13 cellular contexts compared by ENCODE assay signal in the genomic region with DNA sequence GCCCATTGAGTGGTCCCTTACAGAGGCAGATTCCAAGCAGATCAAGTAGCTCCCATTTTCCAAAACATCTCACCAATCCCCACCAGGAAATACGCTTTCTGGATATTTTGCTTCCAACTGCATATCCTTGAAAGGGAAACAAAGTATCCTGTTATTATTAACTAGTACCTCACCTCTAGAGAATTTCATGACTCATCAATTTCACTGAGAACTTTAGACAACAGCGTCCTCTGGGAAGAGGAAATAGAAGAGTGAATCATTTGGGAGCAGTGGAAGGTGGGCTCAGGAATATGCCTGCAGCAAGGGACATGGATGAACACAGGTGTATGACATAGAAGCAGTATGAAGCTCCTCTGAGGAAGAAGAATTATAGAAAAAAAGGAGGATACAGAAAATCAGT.
DNase-seq lines count a peak whose midpoint lies in the region; ATAC-seq and TF ChIP-seq lines count a peak whose summit lies in the region.
"Had no signal": no experiment of that assay in that cellular context is flagged by ENCODE, and none has a peak within 500 bp of the region (broad histone marks: within the 10 kb centered on the region; RNA-seq: fewer than 3 reads in every experiment).

No MANE protein-coding gene starts in this region.

- peak; percentile 75 for ATAC-seq in esophagus mucosa
- no peak for ATAC-seq in GM18498 (IDR thresholded peaks at IDR 0.05; ENCODE audit: unreplicated experiment)

- H3K27ac ChIP-seq in SJSA1 (peak overlapping the region; percentile 70), osteoblast (ENCODE audit: low read depth, low read length) (no peak overlapping the region)

- no peak for TF ChIP-seq CTCF in osteoblast (IDR thresholded peaks at IDR 0.05; ENCODE audit: extremely low read depth, low read depth, low read length)

- H3K4me3 ChIP-seq in SJSA1 (no peak overlapping the region), osteoblast (ENCODE audit: insufficient read depth, low read length) (no peak overlapping the region)

- no peaks in the 10 kb centered on the region for H4K20me1 ChIP-seq in osteoblast (ENCODE audit: insufficient read depth, low read length)

- DNase-seq in ELR (ENCODE audit: low read depth): peak; percentile 94
- peak in 1 of 2 experiments; percentile 38 for DNase-seq in SJSA1 (ENCODE audit: low read depth in 1 of 2, low spot score in 2 of 2)
- peak; percentile 1 for DNase-seq in osteoblast (ENCODE audit: insufficient read length, low spot score, missing footprints)
- DNase-seq in MV-4-11 (lab: John Stamatoyannopoulos, UW): no peak
- DNase-seq in activated CD4-positive, alpha-beta T cell treated with anti-CD3 and anti-CD28 coated beads, Interleukin-2, amount 50 U/mL, for 1 hour: no peak
- DNase-seq in activated CD4-positive, alpha-beta T cell treated with anti-CD3 and anti-CD28 coated beads for 1 hour: no peak
- DNase-seq: activated CD4-positive, CD25-positive, alpha-beta regulatory T cell; amygdala; CD4-positive, alpha-beta memory T cell; effector memory CD4-positive, alpha-beta T cell; NCI-H1092 treated with DMSO at 0.1 percent for 48 hours had no signal

- H3K27me3 ChIP-seq in SJSA1 (replicated peaks) (no peaks in the 10 kb centered on the region), osteoblast (ENCODE audit: insufficient read depth, low read length) (no peaks in the 10 kb centered on the region)

- peaks cover 12% of the 10 kb centered on the region for H3K4me1 ChIP-seq in SJSA1 (replicated peaks)
- peaks cover 12% of the 10 kb centered on the region for H3K4me1 ChIP-seq in osteoblast (ENCODE audit: insufficient read depth, low read length)

- H3K4me2 ChIP-seq in osteoblast (ENCODE audit: insufficient read depth, low read length): peak overlapping the region; percentile 22

- no peaks in the 10 kb centered on the region for H3K36me3 ChIP-seq in SJSA1
- no peaks in the 10 kb centered on the region for H3K36me3 ChIP-seq in osteoblast (ENCODE audit: insufficient read depth, low read length)

- no peaks in the 10 kb centered on the region for H3K9me3 ChIP-seq in SJSA1 (replicated peaks)
- H3K9me3 ChIP-seq in osteoblast (ENCODE audit: low read depth, low read length): peaks cover 3% of the 10 kb centered on the region

- H2AFZ ChIP-seq in osteoblast (ENCODE audit: low read length): no peak overlapping the region

- H3K79me2 ChIP-seq in osteoblast (ENCODE audit: insufficient read depth, low read length): no peaks in the 10 kb centered on the region

Comparison
In these comparisons a context has a peak if more than half of its experiments do, and no peak if none do; other contexts are left out.
1. DNase-seq: peak in ELR (single experiment) and osteoblast (single experiment); none in MV-4-11 (single experiment), activated CD4-positive, alpha-beta T cell treated with anti-CD3 and anti-CD28 coated beads, Interleukin-2, amount 50 U/mL, for 1 hour (single experiment) and activated CD4-positive, alpha-beta T cell treated with anti-CD3 and anti-CD28 coated beads for 1 hour (single experiment).